12 cellular contexts compared by ENCODE assay signal in genomic region chr12:68495666-68496065, GRCh38.
DNase-seq lines count a peak whose midpoint lies in the region; ATAC-seq, FAIRE-seq and TF ChIP-seq lines count a peak whose summit lies in the region.
"Had no signal": no experiment of that assay in that cellular context is flagged by ENCODE, and none has a peak within 500 bp of the region (broad histone marks: within the 10 kb centered on the region; RNA-seq: fewer than 3 reads in every experiment).

No MANE protein-coding gene starts in this region.

- no peaks in the 10 kb centered on the region for H3K79me2 ChIP-seq in hepatocyte

- no peaks in the 10 kb centered on the region for H3K4me1 ChIP-seq in hepatocyte (ENCODE audit: insufficient read depth)
- H3K4me1 ChIP-seq in subcutaneous abdominal adipose tissue (ENCODE audit: control insufficient read depth in 5 of 5, insufficient read depth in 5 of 5, low read length in 5 of 5) = peaks cover 0 to 3% (median 0%) of the 10 kb centered on the region in 5 donors

- 29% methylated on average over 1 of the region's 1 CpG for WGBS in hepatocyte (ENCODE audit: low lambda C conversion rate, missing lambda C conversion rate)

- H3K4me3 ChIP-seq in cardiac fibroblast (replicated peaks in 1 of 2; ENCODE audit: low read depth in 2 of 2, low read length in 2 of 2) (no peak overlapping the region), hepatocyte (no peak overlapping the region), subcutaneous abdominal adipose tissue (ENCODE audit: low read depth in 1 of 5, low read length in 5 of 5) (no peak overlapping the region)

- no peak for TF ChIP-seq CTCF in cardiac fibroblast (IDR thresholded peaks at IDR 0.05; ENCODE audit: low read depth, low read length)
- TF ChIP-seq CTCF in hepatocyte (IDR thresholded peaks at IDR 0.05; ENCODE audit: poor library complexity) = no peak
- TF ChIP-seq CTCF in D721Med (IDR thresholded peaks at IDR 0.05; ENCODE audit: insufficient read depth, missing control alignments) = no peak

- no peak for TF ChIP-seq POLR2A in H54 (IDR thresholded peaks at IDR 0.05; ENCODE audit: low read depth, low read length)

- H3K4me2 ChIP-seq in hepatocyte = no peak overlapping the region

- no peaks in the 10 kb centered on the region for H3K36me3 ChIP-seq in hepatocyte (replicated peaks; ENCODE audit: insufficient read depth, low read depth)
- no peaks in the 10 kb centered on the region for H3K36me3 ChIP-seq in subcutaneous abdominal adipose tissue (ENCODE audit: control insufficient read depth in 5 of 5, insufficient read depth in 5 of 5, low read length in 5 of 5)

- H3K27me3 ChIP-seq in hepatocyte = no peaks in the 10 kb centered on the region
- H3K27me3 ChIP-seq in subcutaneous abdominal adipose tissue (ENCODE audit: control insufficient read depth in 5 of 5, insufficient read depth in 4 of 5, low read length in 5 of 5) = no peaks in the 10 kb centered on the region

- H3K27ac ChIP-seq in hepatocyte (peak overlapping the region; percentile 4), subcutaneous abdominal adipose tissue (ENCODE audit: low read depth, low read length) (peak overlapping the region; percentile 13)

- H3K9ac ChIP-seq in subcutaneous abdominal adipose tissue (ENCODE audit: low read length in 5 of 5) = no peak overlapping the region

- no peak overlapping the region for H2AFZ ChIP-seq in hepatocyte

- no peaks in the 10 kb centered on the region for H3K9me3 ChIP-seq in hepatocyte (ENCODE audit: low read depth)
- no peaks in the 10 kb centered on the region for H3K9me3 ChIP-seq in subcutaneous abdominal adipose tissue (ENCODE audit: control insufficient read depth in 5 of 5, low read length in 5 of 5)

- H3K9me2 ChIP-seq in hepatocyte (replicated peaks; ENCODE audit: insufficient read depth) = no peaks in the 10 kb centered on the region

- no peak for ATAC-seq in GM18517 (IDR thresholded peaks at IDR 0.05; ENCODE audit: unreplicated experiment)

- FAIRE-seq in H54 (lab: Jason Lieb, UNC) = peak; percentile 27
- no peak for FAIRE-seq in D721Med (lab: Jason Lieb, UNC)

- DNase-seq in H54 (ENCODE audit: insufficient read length, low spot score) (no peak), cardiac fibroblast (ENCODE audit: low read depth in 2 of 2) (peak; percentile 63 to 74), hepatocyte (ENCODE audit: low spot score) (peak; percentile 14), D721Med (ENCODE audit: insufficient read length, low spot score) (no peak), NCI-H82 (lab: John Stamatoyannopoulos, UW) (no peak), NAMALWA (ENCODE audit: low spot score) (no peak)
- DNase-seq: H7, NCI-H1105 treated with DMSO at 0.1 percent for 48 hours, NCI-H510A, posterior cingulate gyrus had no signal

- no peaks in the 10 kb centered on the region for H4K20me1 ChIP-seq in hepatocyte (ENCODE audit: insufficient read depth, poor library complexity, severe bottlenecking)

Comparison
In these comparisons a context has a peak if more than half of its experiments do, and no peak if none do; other contexts are left out.
1. DNase-seq: peak in cardiac fibroblast (2 of 2) and hepatocyte (single experiment); none in H54 (single experiment), D721Med (single experiment), NCI-H82 (single experiment) and NAMALWA (single experiment).